7 cellular contexts compared by ENCODE assay signal in genomic region chr19:43574424-43575155, GRCh38. TPM values are rescaled to one million over a fixed set of nuclear protein-coding genes. Genes with fewer than 3 reads are reported as not detected.
DNase-seq lines count a peak whose midpoint lies in the region; ATAC-seq and TF ChIP-seq lines count a peak whose summit lies in the region.

No MANE protein-coding gene starts in this region.

- no peak overlapping the region for H2BK12ac ChIP-seq in H9 (ENCODE audit: insufficient read length, low read depth, low read length)

- H3K4me3 Mint-ChIP-seq in H9 (peak overlapping the region; percentile 95 to 98), progenitor cell of endocrine pancreas (ENCODE audit: low read depth) (peak overlapping the region; percentile 91)

- H3K27ac Mint-ChIP-seq in H9, result peak overlapping the region; percentile 96 to 97 (median 97); a peak in 5 of 7 replicates
- H3K27ac Mint-ChIP-seq in progenitor cell of endocrine pancreas, result peak overlapping the region; percentile 96

- no peaks in the 10 kb centered on the region; the same call in 1 of the 2 replicates for H3K79me2 ChIP-seq in H9 (ENCODE audit: insufficient read depth, low read length)

- H3K27ac ChIP-seq in H9 (ENCODE audit: insufficient read length, low read depth, low read length) (no peak overlapping the region), SJCRH30 (peak overlapping the region; percentile 51), esophagus (ENCODE audit: low read depth in 2 of 2, low read length in 1 of 2) (peak overlapping the region; percentile 77 to 84)

- H3K4me1 Mint-ChIP-seq in H9, result peaks cover 28 to 49% of the 10 kb centered on the region in 2 experiments
- peaks cover 23% of the 10 kb centered on the region for H3K4me1 Mint-ChIP-seq in progenitor cell of endocrine pancreas (ENCODE audit: low read depth)

- H3K9ac ChIP-seq in H9 (ENCODE audit: extremely low read depth, insufficient read length, low read length), result peak overlapping the region; percentile 79

- H3K14ac ChIP-seq in H9 (ENCODE audit: insufficient read depth, low read length), result peak overlapping the region; percentile 37

- H3K9me3 ChIP-seq in H9 (ENCODE audit: control insufficient read depth, low read depth, low read length), result no peaks in the 10 kb centered on the region
- no peaks in the 10 kb centered on the region for H3K9me3 ChIP-seq in SJCRH30 (replicated peaks)
- H3K9me3 ChIP-seq in esophagus (ENCODE audit: control insufficient read depth in 2 of 2, insufficient read depth in 1 of 2, low read depth in 1 of 2, low read length in 1 of 2), result no peaks in the 10 kb centered on the region

- no peaks in the 10 kb centered on the region for H3K79me1 ChIP-seq in H9 (ENCODE audit: insufficient read depth, low read depth, low read length, poor library complexity, severe bottlenecking)

- peaks cover 2 to 27% (median 26%) of the 10 kb centered on the region in 3 experiments; a peak in 6 of 7 replicates for H3K36me3 Mint-ChIP-seq in H9 (ENCODE audit: insufficient read depth in 1 of 3, low read depth in 3 of 3)
- H3K36me3 Mint-ChIP-seq in progenitor cell of endocrine pancreas (ENCODE audit: insufficient read depth), result peaks cover 5% of the 10 kb centered on the region

- H3K27me3 ChIP-seq in H9 (ENCODE audit: insufficient read depth, low read length) (no peaks in the 10 kb centered on the region), SJCRH30 (no peaks in the 10 kb centered on the region), esophagus (ENCODE audit: control insufficient read depth in 1 of 2, insufficient read depth in 2 of 2, low read length in 2 of 2) (no peaks in the 10 kb centered on the region)

- no peak overlapping the region for H3K56ac ChIP-seq in H9 (ENCODE audit: insufficient read length, low read depth, low read length)

- no peak overlapping the region for H2BK20ac ChIP-seq in H9 (ENCODE audit: low read depth, low read length, poor library complexity, severe bottlenecking)

- peak overlapping the region; percentile 40 for H3K18ac ChIP-seq in H9 (ENCODE audit: insufficient read length, low read depth, low read length)

- DNase-seq in H9 (no peak), SJCRH30 (peak; percentile 55 to 59), progenitor cell of endocrine pancreas (ENCODE audit: low spot score, unreplicated experiment) (no peak), HT-29 (ENCODE audit: low spot score) (no peak), NCI-H510A treated with DMSO at 0.1 percent for 48 hours (lab: John Stamatoyannopoulos, UW) (no peak)

- H2BK5ac ChIP-seq in H9 (ENCODE audit: insufficient read length, low read length), result no peak overlapping the region

- H2AK5ac ChIP-seq in H9 (ENCODE audit: insufficient read length, low read length), result no peak overlapping the region

- H3K9me3 Mint-ChIP-seq in H9 (no peaks in the 10 kb centered on the region), progenitor cell of endocrine pancreas (ENCODE audit: low read depth) (no peaks in the 10 kb centered on the region)

- H2BK15ac ChIP-seq in H9 (ENCODE audit: low read depth, low read length), result no peak overlapping the region

- H3K4me2 ChIP-seq in H9 (ENCODE audit: insufficient read depth, insufficient read length, low read length), result peak overlapping the region; percentile 94

- no peak overlapping the region for H3T11ph ChIP-seq in H9 (ENCODE audit: low read length)

- H2BK120ac ChIP-seq in H9 (ENCODE audit: low read depth, low read length, poor library complexity, severe bottlenecking), result no peak overlapping the region

- peaks cover 4% of the 10 kb centered on the region; the same call in 1 of the 2 replicates for H3K4me1 ChIP-seq in H9 (ENCODE audit: insufficient read depth, low read length)
- H3K4me1 ChIP-seq in SJCRH30, result no peaks in the 10 kb centered on the region
- peaks cover 7 to 13% of the 10 kb centered on the region in 2 donors for H3K4me1 ChIP-seq in esophagus (ENCODE audit: control insufficient read depth in 2 of 2, insufficient read depth in 2 of 2, low read length in 1 of 2)

- no peak for ATAC-seq in GM18519 (IDR thresholded peaks at IDR 0.05; ENCODE audit: low FRiP score, unreplicated experiment)

- peak overlapping the region; percentile 65 for H3K4me3 ChIP-seq in SJCRH30
- peak overlapping the region; percentile 68 to 88 for H3K4me3 ChIP-seq in esophagus (ENCODE audit: low read depth in 1 of 2, low read length in 2 of 2)

- no peaks in the 10 kb centered on the region for H3K36me3 ChIP-seq in SJCRH30
- peaks cover 0 to 2% of the 10 kb centered on the region in 2 donors for H3K36me3 ChIP-seq in esophagus (ENCODE audit: control insufficient read depth in 2 of 2, insufficient read depth in 2 of 2, low read length in 1 of 2)

- H3K4ac ChIP-seq in H9 (ENCODE audit: low read depth, low read length), result no peak overlapping the region

- H3K27me3 Mint-ChIP-seq in H9 (ENCODE audit: low read depth), result no peaks in the 10 kb centered on the region
- H3K27me3 Mint-ChIP-seq in progenitor cell of endocrine pancreas, result no peaks in the 10 kb centered on the region

- H3K23me2 ChIP-seq in H9 (ENCODE audit: insufficient read length, low read depth, low read length, poor library complexity, severe bottlenecking), result peaks cover 7% of the 10 kb centered on the region

- H4K8ac ChIP-seq in H9 (replicated peaks; ENCODE audit: insufficient read length, low read depth, low read length), result no peak overlapping the region

- no peaks in the 10 kb centered on the region for H4K20me1 ChIP-seq in H9 (ENCODE audit: control insufficient read depth, insufficient read depth, insufficient read length)

- WGBS in H9 (ENCODE audit: extremely low coverage, insufficient read length, low lambda C conversion rate), result no CpG with 5 or more reads among the region's 12 CpGs
- WGBS in esophagus, 2 donors, result 26 to 33% methylated on average over 12 of the region's 12 CpGs

- TF ChIP-seq CTCF in H9 (conservative IDR thresholded peaks at IDR 0.05) (no peak), progenitor cell of endocrine pancreas (IDR thresholded peaks at IDR 0.05; ENCODE audit: unreplicated experiment) (no peak)

- no peak overlapping the region for H2AFZ ChIP-seq in H9 (ENCODE audit: low read length)

- no peak overlapping the region for H3K23ac ChIP-seq in H9 (ENCODE audit: insufficient read length, low read depth, low read length)

- no peak overlapping the region for H4K5ac ChIP-seq in H9 (ENCODE audit: insufficient read length, low read depth, low read length)

- H4K91ac ChIP-seq in H9 (ENCODE audit: insufficient read length, low read depth, low read length), result peak overlapping the region; percentile 61

RNA-seq across cellular contexts. Expression of gene XRCC1, which starts 0.7 kb away (rescaled TPM):
- total RNA-seq in H9 (2021), result 38.0 and 42.8 TPM in 2 replicates
- total RNA-seq in SJCRH30 (2014; rRNA removed; shearing (Covaris generic)), result 43.0 and 43.5 TPM in 2 replicates
- polyA plus RNA-seq in esophagus, result 10 to 100 TPM; 13.7 to 14.4 TPM
- total RNA-seq in progenitor cell of endocrine pancreas, result 69.8 and 70.7 TPM in 2 replicates
- 59.7 and 60.1 TPM in 2 replicates for total RNA-seq in HT-29 (2014; rRNA removed; shearing (Covaris generic))

RNA-seq across cellular contexts. Expression of gene PINLYP, which starts 1.0 kb away (rescaled TPM):
- 11.4 and 11.9 TPM in 2 replicates for total RNA-seq in H9 (2021)
- total RNA-seq in SJCRH30 (2014; rRNA removed; shearing (Covaris generic)), result 2.7 and 3.9 TPM in 2 replicates
- polyA plus RNA-seq in esophagus, result 10 to 100 TPM; 13.5 to 17.6 TPM
- 6.3 and 7.7 TPM in 2 replicates for total RNA-seq in progenitor cell of endocrine pancreas
- total RNA-seq in HT-29 (2014; rRNA removed; shearing (Covaris generic)), result 0.03 TPM in 1 of 2 replicates, not detected in the other

RNA-seq across cellular contexts. Expression of gene IRGQ, which starts 21.3 kb away (rescaled TPM):
- 24.1 and 25.4 TPM in 2 replicates for total RNA-seq in H9 (2021)
- total RNA-seq in SJCRH30 (2014; rRNA removed; shearing (Covaris generic)), result 24.0 and 24.6 TPM in 2 replicates
- polyA plus RNA-seq in esophagus, result 1 to 10 TPM; 3.1 to 4.1 TPM
- total RNA-seq in progenitor cell of endocrine pancreas, result 57.6 and 63.6 TPM in 2 replicates
- total RNA-seq in HT-29 (2014; rRNA removed; shearing (Covaris generic)), result 23.0 and 26.0 TPM in 2 replicates

RNA-seq across cellular contexts. Expression of gene ZNF576, which starts 21.8 kb away (rescaled TPM):
- total RNA-seq in H9 (2021) (16.3 and 19.7 TPM in 2 replicates), progenitor cell of endocrine pancreas (15.4 and 15.5 TPM in 2 replicates)
- total RNA-seq in SJCRH30 (2014; rRNA removed; shearing (Covaris generic)), result 10.3 and 13.1 TPM in 2 replicates
- 10 to 100 TPM in 1 of 2 donors, 1 to 10 TPM in 1; 6.8 to 13.0 TPM for polyA plus RNA-seq in esophagus
- 29.6 and 41.8 TPM in 2 replicates for total RNA-seq in HT-29 (2014; rRNA removed; shearing (Covaris generic))

RNA-seq across cellular contexts. Expression of gene SRRM5, which starts 37.3 kb away (rescaled TPM):
- total RNA-seq in H9 (2021) (0.44 and 0.70 TPM in 2 replicates), progenitor cell of endocrine pancreas (0.64 and 0.79 TPM in 2 replicates)
- total RNA-seq in SJCRH30 (2014; rRNA removed; shearing (Covaris generic)), result 0.10 and 0.12 TPM in 2 replicates
- polyA plus RNA-seq in esophagus, result under 1 TPM; 0.14 to 0.71 TPM
- total RNA-seq in HT-29 (2014; rRNA removed; shearing (Covaris generic)), result 0.50 and 0.74 TPM in 2 replicates

Comparison
In these comparisons a context has a peak if more than half of its experiments do, and no peak if none do; other contexts are left out.
1. DNase-seq: peak in SJCRH30 (2 of 2); none in H9 (single experiment), progenitor cell of endocrine pancreas (single experiment), HT-29 (single experiment) and NCI-H510A treated with DMSO at 0.1 percent for 48 hours (single experiment).